In the genomic region with DNA sequence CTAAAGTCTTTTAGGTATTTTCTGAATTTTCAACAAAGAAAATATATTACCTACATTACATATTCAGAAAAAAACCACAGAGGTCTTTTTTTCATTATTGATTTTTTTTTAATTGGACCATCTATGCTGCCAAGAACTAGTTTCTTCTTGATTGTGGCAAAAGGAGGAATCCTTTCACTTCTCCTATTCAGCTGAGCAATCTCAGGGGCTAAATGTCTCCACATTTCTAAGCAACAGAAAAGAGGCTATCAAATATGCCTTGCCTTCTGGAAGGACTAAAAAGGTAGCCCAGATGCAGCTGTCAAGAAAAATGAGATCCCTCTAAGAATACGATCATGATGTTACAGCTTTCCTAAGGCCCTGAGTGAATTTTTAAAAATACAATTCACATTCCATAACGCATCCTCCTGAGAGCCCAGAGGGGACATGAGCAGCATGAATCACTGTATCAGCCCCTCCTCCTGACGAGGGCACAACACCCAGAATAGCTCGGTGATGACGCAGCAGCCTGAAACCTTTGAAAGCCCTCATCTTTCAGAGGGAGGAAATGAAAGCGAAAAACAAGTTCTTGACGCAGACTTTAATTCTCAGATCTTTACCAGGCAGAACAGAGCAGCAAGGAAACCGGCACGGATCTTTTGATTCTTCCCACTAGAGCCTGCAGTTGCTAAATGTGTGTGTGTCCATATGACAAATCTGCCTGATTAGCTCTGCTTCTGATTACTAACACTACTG, we compare ENCODE assay signal across 8 cellular contexts. TPM values are rescaled to one million over a fixed set of nuclear protein-coding genes. Genes with fewer than 3 reads are reported as not detected.
DNase-seq lines count a peak whose midpoint lies in the region; ATAC-seq, FAIRE-seq and TF ChIP-seq lines count a peak whose summit lies in the region.

No MANE protein-coding gene starts in this region.

- intact Hi-C loops in spleen (cut with DNase I; ENCODE audit: low total_unique reads), result no loop called here

- FAIRE-seq in G401.6 (lab: Jason Lieb, UNC) (peak; percentile 90), islet of Langerhans (lab: Jason Lieb, UNC) (peak; percentile 5)

- H3K23me2 ChIP-seq in H9 (ENCODE audit: insufficient read length, low read depth, low read length, poor library complexity, severe bottlenecking), result no peaks in the 10 kb centered on the region

- no peak for TF ChIP-seq CTCF in H9 (conservative IDR thresholded peaks at IDR 0.05)
- no peak for TF ChIP-seq CTCF in MM.1S (IDR thresholded peaks at IDR 0.05; ENCODE audit: low read length)
- TF ChIP-seq CTCF in WTC11 (IDR thresholded peaks at IDR 0.05), result no peak
- no peak for TF ChIP-seq CTCF in spleen (IDR thresholded peaks at IDR 0.05 in 8 of 11, conservative IDR thresholded peaks at IDR 0.05 in 3 of 11)

- H3K4me1 ChIP-seq in H9 (ENCODE audit: insufficient read depth, low read length) (peaks cover 2% of the 10 kb centered on the region; the same call in 1 of the 2 replicates), MM.1S (ENCODE audit: low read length) (peaks cover 33% of the 10 kb centered on the region), spleen (peaks cover 21 to 65% (median 34%) of the 10 kb centered on the region in 6 donors)

- CTCF ChIA-PET in WTC11 (lab: Charles Lee), result interaction anchor here (0.5 kb wide), 1 partner anchor 1332 kb away, joined by 3 read pairs; no protein-coding TSS in a partner anchor

- H3K9me3 ChIP-seq in H9 (ENCODE audit: control insufficient read depth, low read depth, low read length), result no peaks in the 10 kb centered on the region
- H3K9me3 ChIP-seq in MM.1S (replicated peaks; ENCODE audit: insufficient read depth, low read length), result no peaks in the 10 kb centered on the region
- H3K9me3 ChIP-seq in spleen, result no peaks in the 10 kb centered on the region

- H4K8ac ChIP-seq in H9 (replicated peaks; ENCODE audit: insufficient read length, low read depth, low read length), result no peak overlapping the region

- no peak overlapping the region for H3K18ac ChIP-seq in H9 (ENCODE audit: insufficient read length, low read depth, low read length)

- H3K56ac ChIP-seq in H9 (ENCODE audit: insufficient read length, low read depth, low read length), result no peak overlapping the region

- H3K4ac ChIP-seq in H9 (ENCODE audit: low read depth, low read length), result no peak overlapping the region

- H3K4me3 Mint-ChIP-seq in H9 (0 out of 5 replicates have a peak overlapping the region, but pooled peaks of 1 of the 2 experiments have one; percentile 31), WTC11 (no peak overlapping the region)

- H2AFZ ChIP-seq in H9 (ENCODE audit: low read length) (peak overlapping the region; percentile 73), MM.1S (ENCODE audit: low read length) (no peak overlapping the region)

- peak overlapping the region; percentile 93 for H2BK20ac ChIP-seq in H9 (ENCODE audit: low read depth, low read length, poor library complexity, severe bottlenecking)

- no peaks in the 10 kb centered on the region for H4K20me1 ChIP-seq in H9 (ENCODE audit: control insufficient read depth, insufficient read depth, insufficient read length)
- H4K20me1 ChIP-seq in MM.1S (ENCODE audit: insufficient read depth, low read length), result no peaks in the 10 kb centered on the region

- H3K23ac ChIP-seq in H9 (ENCODE audit: insufficient read length, low read depth, low read length), result no peak overlapping the region

- no peak overlapping the region for H3T11ph ChIP-seq in H9 (ENCODE audit: low read length)

- peaks cover 4 to 14% (median 7%) of the 10 kb centered on the region in 3 experiments; a peak in 5 of 7 replicates for H3K36me3 Mint-ChIP-seq in H9 (ENCODE audit: insufficient read depth in 1 of 3, low read depth in 3 of 3)
- H3K36me3 Mint-ChIP-seq in WTC11, result peaks cover 12% of the 10 kb centered on the region

- H3K9me3 Mint-ChIP-seq in H9 (peaks cover 0 to 3% of the 10 kb centered on the region in 2 experiments; a peak in 1 of 5 replicates), WTC11 (no peaks in the 10 kb centered on the region)

- H2BK15ac ChIP-seq in H9 (ENCODE audit: low read depth, low read length), result no peak overlapping the region

- no peak overlapping the region for H2BK5ac ChIP-seq in H9 (ENCODE audit: insufficient read length, low read length)

- no peak overlapping the region for H2BK12ac ChIP-seq in H9 (ENCODE audit: insufficient read length, low read depth, low read length)

- POLR2A ChIA-PET in WTC11 (lab: Charles Lee), result no interaction called here

- H4K91ac ChIP-seq in H9 (ENCODE audit: insufficient read length, low read depth, low read length), result no peak overlapping the region

- no peaks in the 10 kb centered on the region for H3K9me2 ChIP-seq in MM.1S (replicated peaks; ENCODE audit: insufficient read depth, low read length)

- H3K4me2 ChIP-seq in H9 (ENCODE audit: insufficient read depth, insufficient read length, low read length) (peak overlapping the region; percentile 37), MM.1S (ENCODE audit: low read depth, low read length) (peak overlapping the region; percentile 96)

- ATAC-seq in WTC11, result peak; percentile 92

- H4K5ac ChIP-seq in H9 (ENCODE audit: insufficient read length, low read depth, low read length), result no peak overlapping the region

- no peaks in the 10 kb centered on the region for H3K79me2 ChIP-seq in H9 (ENCODE audit: insufficient read depth, low read length)
- peaks cover 69% of the 10 kb centered on the region for H3K79me2 ChIP-seq in MM.1S (ENCODE audit: low read length)

- H3K27ac ChIP-seq in H9 (ENCODE audit: insufficient read length, low read depth, low read length) (peak overlapping the region; percentile 72), MM.1S (ENCODE audit: low read length) (peak overlapping the region; percentile 94), caudate nucleus (ENCODE audit: low read depth, low read length) (peak overlapping the region; percentile 91), spleen (peak overlapping the region; percentile 83 to 92 (median 90))

- peak; percentile 75 for DNase-seq in H9
- DNase-seq in MM.1S, result peak; percentile 99
- DNase-seq in WTC11 (ENCODE audit: low spot score), result peak; percentile 37
- DNase-seq in caudate nucleus (lab: John Stamatoyannopoulos, UW), result peak in 60 of 61 donors; percentile 25 to 96 (median 76)
- peak; percentile 91 for DNase-seq in spleen
- no peak for DNase-seq in NCI-H774 (lab: John Stamatoyannopoulos, UW)

- H3K4me1 Mint-ChIP-seq in H9 (peaks cover 6 to 7% of the 10 kb centered on the region in 2 experiments), WTC11 (peaks cover 5% of the 10 kb centered on the region)

- H3K9ac ChIP-seq in H9 (ENCODE audit: extremely low read depth, insufficient read length, low read length), result no peak overlapping the region
- peak overlapping the region; percentile 76 for H3K9ac ChIP-seq in MM.1S (ENCODE audit: low read length)

- peak in 1 of 3 donors; percentile 72 for TF ChIP-seq POLR2A in spleen (IDR thresholded peaks at IDR 0.05)

- no peaks in the 10 kb centered on the region for H3K27me3 Mint-ChIP-seq in H9 (ENCODE audit: low read depth)
- no peaks in the 10 kb centered on the region for H3K27me3 Mint-ChIP-seq in WTC11 (ENCODE audit: low read depth)

- peak overlapping the region; percentile 23 for H2BK120ac ChIP-seq in H9 (ENCODE audit: low read depth, low read length, poor library complexity, severe bottlenecking)

- H3K27ac Mint-ChIP-seq in H9, result peak overlapping the region; percentile 78 to 92 (median 83); a peak in 6 of 7 replicates
- H3K27ac Mint-ChIP-seq in WTC11, result peak overlapping the region; percentile 93

- no peak overlapping the region for H2AK5ac ChIP-seq in H9 (ENCODE audit: insufficient read length, low read length)

- H3K4me3 ChIP-seq in MM.1S (ENCODE audit: low read length) (peak overlapping the region; percentile 42), spleen (peak overlapping the region in 7 of 8 donors; percentile 2 to 54 (median 18))

- WGBS in H9 (ENCODE audit: extremely low coverage, insufficient read length, low lambda C conversion rate), result no CpG with 5 or more reads among the region's 9 CpGs
- 0 to 1% (median 1%) methylated on average over 9 of the region's 9 CpGs for WGBS in spleen, 5 donors

- H3K27me3 ChIP-seq in H9 (ENCODE audit: insufficient read depth, low read length) (no peaks in the 10 kb centered on the region), MM.1S (replicated peaks; ENCODE audit: insufficient read depth, low read length) (no peaks in the 10 kb centered on the region), spleen (replicated peaks in 1 of 7) (no peaks in the 10 kb centered on the region)

- no peaks in the 10 kb centered on the region for H3K79me1 ChIP-seq in H9 (ENCODE audit: insufficient read depth, low read depth, low read length, poor library complexity, severe bottlenecking)

- peaks cover 43% of the 10 kb centered on the region for H3F3A ChIP-seq in MM.1S (ENCODE audit: insufficient read depth, low read length)

- no peaks in the 10 kb centered on the region for H3K36me3 ChIP-seq in MM.1S (replicated peaks; ENCODE audit: insufficient read depth, low read length)
- H3K36me3 ChIP-seq in spleen, result peaks cover 0 to 36% (median 12%) of the 10 kb centered on the region in 6 donors

- no peak overlapping the region for H3K14ac ChIP-seq in H9 (ENCODE audit: insufficient read depth, low read length)

TF ChIP-seq in WTC11, 78 proteins besides CTCF, POLR2A, EP300 and RAD21 (continues in another document):
- TF ChIP-seq RORB (CRISPR knock-in tag; IDR thresholded peaks at IDR 0.05), result no peak
- TF ChIP-seq MXD4 (CRISPR knock-in tag; IDR thresholded peaks at IDR 0.05; ENCODE audit: borderline replicate concordance), result no peak

RNA-seq across cellular contexts. Expression of a gene that starts 24.6 kb away (rescaled TPM):
- total RNA-seq in H9 (2021) (17.7 and 18.7 TPM in 2 replicates), WTC11 (2021) (21.8 to 22.9 TPM (median 22.9 TPM) in 3 replicates), spleen (100 to 1,000 TPM in 1 of 7 donors, 10 to 100 TPM in 6; 54.7 to 129 (median 69.6) TPM)
- 10 to 100 TPM in 2 of 3 donors, 1 to 10 TPM in 1; 7.5 to 19.5 (median 13.0) TPM for polyA plus RNA-seq in spleen

RNA-seq across cellular contexts. Expression of a gene that starts 37.5 kb away (rescaled TPM):
- total RNA-seq in H9 (2021) (19.4 and 21.2 TPM in 2 replicates), WTC11 (2021) (21.4 to 24.5 TPM (median 23.7 TPM) in 3 replicates), spleen (10 to 100 TPM; 28.5 to 52.6 (median 42.7) TPM)
- polyA plus RNA-seq in spleen, result 10 to 100 TPM; 10.9 to 15.7 (median 12.0) TPM
